ENCODE assay signal across 7 cellular contexts in genomic region chrX:134548844-134549205, GRCh38.
DNase-seq lines count a peak whose midpoint lies in the region; ATAC-seq and TF ChIP-seq lines count a peak whose summit lies in the region.

No MANE protein-coding gene starts in this region.

- peaks cover 6 to 30% of the 10 kb centered on the region in 2 experiments; a peak in 3 of 4 replicates for H3K4me1 ChIP-seq in HCT116 (ENCODE audit: control insufficient read depth in 1 of 2, insufficient read depth in 2 of 2, low read length in 2 of 2)

- H3K9me3 ChIP-seq in HCT116 (ENCODE audit: control insufficient read depth in 1 of 2, insufficient read depth in 1 of 2, low read depth in 1 of 2, low read length in 2 of 2) (no peaks in the 10 kb centered on the region), WERI-Rb-1 (ENCODE audit: severe bottlenecking) (peaks cover 3% of the 10 kb centered on the region)

- intact Hi-C loops in HCT116 (cut with micrococcal nuclease) = no loop called here

- no peaks in the 10 kb centered on the region for H4K20me1 ChIP-seq in HCT116 (ENCODE audit: insufficient read depth)

- H2AFZ ChIP-seq in HCT116 (ENCODE audit: low read depth, low read length, poor library complexity, severe bottlenecking) = peak overlapping the region; percentile 26

- POLR2A ChIA-PET in HCT116 (lab: Charles Lee) = no interaction called here

- H3K27ac ChIP-seq in HCT116 (ENCODE audit: low read depth, low read length) = peak overlapping the region; percentile 35; the same call in 1 of the 2 replicates
- peak overlapping the region; percentile 87 for H3K27ac ChIP-seq in WERI-Rb-1

- H3K27me3 ChIP-seq in HCT116 (ENCODE audit: insufficient read depth, low read length) (0 out of 2 replicates have a peak, but pooled peaks cover 10% of the 10 kb centered on the region), WERI-Rb-1 (ENCODE audit: insufficient read depth, low read depth, severe bottlenecking) (peaks cover 11% of the 10 kb centered on the region)

- peaks cover 11% of the 10 kb centered on the region for H3K4me1 Mint-ChIP-seq in glutamatergic neuron (ENCODE audit: low read depth, unreplicated experiment)
- peaks cover 21% of the 10 kb centered on the region for H3K4me1 Mint-ChIP-seq in stimulated activated effector memory CD8-positive, alpha-beta T cell treated with anti-CD3 and anti-CD28 coated beads, Interleukin-12 subunit alpha, Interleukin-12 subunit beta, amount 100 ng/mL, for 72 hours

- DNase-seq in HCT116 (ENCODE audit: low read depth, low spot score) = no peak
- DNase-seq in WERI-Rb-1 = no peak
- no peak for DNase-seq in glutamatergic neuron
- no peak for DNase-seq in stimulated activated effector memory CD8-positive, alpha-beta T cell treated with anti-CD3 and anti-CD28 coated beads, Interleukin-12 subunit alpha, Interleukin-12 subunit beta, amount 100 ng/mL, for 72 hours (ENCODE audit: low spot score in 2 of 2)
- no peak for DNase-seq in iPS-NIHi7 (ENCODE audit: extremely low spot score)
- DNase-seq in middle frontal gyrus (ENCODE audit: extremely low spot score, low spot score) = no peak
- no peak for DNase-seq in NCI-H2029 treated with DMSO at 0.1 percent for 48 hours (lab: John Stamatoyannopoulos, UW)

- TF ChIP-seq CTCF in HCT116 (IDR thresholded peaks at IDR 0.05 in 2 of 3, conservative IDR thresholded peaks at IDR 0.05 in 1 of 3; ENCODE audit: borderline replicate concordance in 1 of 3, insufficient read depth in 1 of 3, low read depth in 2 of 3, low read length in 2 of 3) (no peak), WERI-Rb-1 (IDR thresholded peaks at IDR 0.05; ENCODE audit: low read depth, low read length) (no peak), glutamatergic neuron (IDR thresholded peaks at IDR 0.05; ENCODE audit: partially characterized antibody, unreplicated experiment) (no peak)

- TF ChIP-seq POLR2A in HCT116 (IDR thresholded peaks at IDR 0.05; ENCODE audit: borderline replicate concordance, extremely low read depth, insufficient read depth, insufficient read length) = no peak

- no peak for ATAC-seq in HCT116
- no peak for ATAC-seq in stimulated activated effector memory CD8-positive, alpha-beta T cell treated with anti-CD3 and anti-CD28 coated beads, Interleukin-12 subunit alpha, Interleukin-12 subunit beta, amount 100 ng/mL, for 72 hours

- no peak for TF ChIP-seq RAD21 in HCT116 (IDR thresholded peaks at IDR 0.05; ENCODE audit: low read depth)

- RAD21 ChIA-PET in HCT116 (lab: Charles Lee; ENCODE audit: low non-redundant PET in 1 of 2, low total read pairs in 2 of 2, uncharacterized antibody in 2 of 2, unreplicated experiment in 2 of 2) = no interaction called here

- peak overlapping the region; percentile 56 for H3K9ac ChIP-seq in HCT116 (ENCODE audit: low read length)

- no peaks in the 10 kb centered on the region for H3K36me3 ChIP-seq in HCT116 (ENCODE audit: control insufficient read depth in 1 of 2, insufficient read depth in 2 of 2, low read length in 2 of 2)
- no peaks in the 10 kb centered on the region for H3K36me3 ChIP-seq in WERI-Rb-1

- CTCF ChIA-PET in HCT116 (lab: Charles Lee) = no interaction called here

- H3K4me3 Mint-ChIP-seq in glutamatergic neuron (ENCODE audit: unreplicated experiment) = peak overlapping the region; percentile 90
- peak overlapping the region; percentile 89 for H3K4me3 Mint-ChIP-seq in stimulated activated effector memory CD8-positive, alpha-beta T cell treated with anti-CD3 and anti-CD28 coated beads, Interleukin-12 subunit alpha, Interleukin-12 subunit beta, amount 100 ng/mL, for 72 hours

- H3K79me2 ChIP-seq in HCT116 (ENCODE audit: insufficient read depth, low read length) = no peaks in the 10 kb centered on the region

- H3K9me2 ChIP-seq in HCT116 (ENCODE audit: insufficient read depth) = no peaks in the 10 kb centered on the region

- H3K4me3 ChIP-seq in HCT116 (replicated peaks in 1 of 2; ENCODE audit: low read depth in 1 of 2, low read length in 2 of 2) (peak overlapping the region; percentile 52 to 63), WERI-Rb-1 (ENCODE audit: low read depth, low read length) (peak overlapping the region; percentile 58)

- H3K27me3 Mint-ChIP-seq in glutamatergic neuron (ENCODE audit: unreplicated experiment) = peaks cover 9% of the 10 kb centered on the region

- H3K36me3 Mint-ChIP-seq in glutamatergic neuron (ENCODE audit: unreplicated experiment) = no peaks in the 10 kb centered on the region
- peaks cover 7% of the 10 kb centered on the region for H3K36me3 Mint-ChIP-seq in stimulated activated effector memory CD8-positive, alpha-beta T cell treated with anti-CD3 and anti-CD28 coated beads, Interleukin-12 subunit alpha, Interleukin-12 subunit beta, amount 100 ng/mL, for 72 hours

- no TSS peak for BruUV-seq in HCT116 (replicated peaks; lab: Mats Ljungman, UMichigan)

- peak overlapping the region; percentile 60 for H3K27ac Mint-ChIP-seq in glutamatergic neuron (ENCODE audit: unreplicated experiment)
- peak overlapping the region; percentile 93 for H3K27ac Mint-ChIP-seq in stimulated activated effector memory CD8-positive, alpha-beta T cell treated with anti-CD3 and anti-CD28 coated beads, Interleukin-12 subunit alpha, Interleukin-12 subunit beta, amount 100 ng/mL, for 72 hours

- peaks cover 4% of the 10 kb centered on the region for H3K9me3 Mint-ChIP-seq in glutamatergic neuron (ENCODE audit: unreplicated experiment)
- no peaks in the 10 kb centered on the region for H3K9me3 Mint-ChIP-seq in stimulated activated effector memory CD8-positive, alpha-beta T cell treated with anti-CD3 and anti-CD28 coated beads, Interleukin-12 subunit alpha, Interleukin-12 subunit beta, amount 100 ng/mL, for 72 hours

- H3K4me2 ChIP-seq in HCT116 (ENCODE audit: low read length) = peak overlapping the region; percentile 88

TF ChIP-seq in HCT116, 20 proteins besides CTCF, POLR2A, EP300 and RAD21:
- no peak for TF ChIP-seq ZFX (IDR thresholded peaks at IDR 0.05)
- no peak for TF ChIP-seq MAX (IDR thresholded peaks at IDR 0.05)
TF ChIP-seq in HCT116: peak in this region for 0.
